ENCODE assay signal across 15 cellular contexts in the genomic region with DNA sequence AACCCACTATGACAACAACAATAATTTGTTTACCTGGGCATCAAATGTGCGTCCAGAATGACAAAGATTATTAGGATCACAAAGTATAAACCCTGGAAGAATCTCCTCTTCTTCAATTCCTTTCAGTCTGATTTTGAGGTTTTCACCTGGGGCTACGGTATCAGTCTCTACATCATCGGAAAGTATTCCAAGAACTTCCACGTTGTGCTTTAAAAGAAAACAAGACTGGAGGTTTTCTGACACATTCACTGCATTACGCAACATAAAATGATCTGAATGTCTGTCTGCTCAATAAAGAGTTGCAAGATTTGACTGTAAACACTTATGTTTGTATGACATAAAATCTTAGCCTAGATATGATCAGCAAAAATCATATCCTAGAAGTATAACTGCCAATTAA.
"Had no signal": no experiment of that assay in that cellular context is flagged by ENCODE, and none has a peak within 500 bp of the region (broad histone marks: within the 10 kb centered on the region; RNA-seq: fewer than 3 reads in every experiment).

No MANE protein-coding gene starts in this region.

- H3K4me1 ChIP-seq: tibial artery had no signal

- H3K4me2 ChIP-seq: smooth muscle cell had no signal

- H3K9me3 ChIP-seq: right atrium auricular region, tibial artery had no signal

- DNase-seq: activated T-cell treated with anti-CD3 and anti-CD28 coated beads, Interleukin-2, amount 50 U/mL, for 1 hour; anterior cingulate cortex; caudate nucleus; cortex of kidney; effector CD8-positive, alpha-beta T cell; glutamatergic neuron; left colon; naive thymus-derived CD4-positive, alpha-beta T cell; posterior cingulate gyrus; T-helper 2 cell; tibial artery had no signal

- H3K27ac ChIP-seq: tibial artery had no signal

- ATAC-seq: left colon; naive thymus-derived CD4-positive, alpha-beta T cell; stimulated activated effector memory CD8-positive, alpha-beta T cell treated with anti-CD3 and anti-CD28 coated beads, Interleukin-12 subunit alpha, Interleukin-12 subunit beta, amount 100 ng/mL, for 72 hours had no signal

- H3K4me3 ChIP-seq: lung, right atrium auricular region, smooth muscle cell, tibial artery had no signal

- H3K27me3 ChIP-seq: right atrium auricular region, tibial artery had no signal
